In genomic region chr7:38383281-38383680, GRCh38 we compare ENCODE assay signal across 28 cellular contexts.
"Had no signal": no experiment of that assay in that cellular context is flagged by ENCODE, and none has a peak within 500 bp of the region (broad histone marks: within the 10 kb centered on the region; RNA-seq: fewer than 3 reads in every experiment).

No MANE protein-coding gene starts in this region.

- H3K9me3 Mint-ChIP-seq: activated T-cell treated with anti-CD3 and anti-CD28 coated beads, Interleukin-2, amount 50 U/mL, for 24 hours; natural killer cell treated with Interleukin-12 subunit alpha and Interleukin-12 subunit beta and Interleukin-15 and Interleukin-18, amount 100 ng/mL, for 72 hours; T-helper 1 cell treated with Interleukin-12 subunit alpha and Interleukin-12 subunit beta and Interleukin-4 antibody, amounts not matched to agents 30 μg/mL and 1 μg/mL, for 36 hours had no signal

- H3K27me3 ChIP-seq: breast epithelium, gastrocnemius medialis, left lung, right lobe of liver, testis had no signal

- H3K27ac Mint-ChIP-seq: activated CD4-positive, alpha-beta memory T cell treated with anti-CD3 and anti-CD28 coated beads for 36 hours; activated T-cell treated with anti-CD3 and anti-CD28 coated beads, Interleukin-2, amount 50 U/mL, for 24 hours; natural killer cell treated with Interleukin-12 subunit alpha and Interleukin-12 subunit beta and Interleukin-15 and Interleukin-18, amount 100 ng/mL, for 72 hours; T-helper 1 cell treated with Interleukin-12 subunit alpha and Interleukin-12 subunit beta and Interleukin-4 antibody, amounts not matched to agents 30 μg/mL and 1 μg/mL, for 36 hours had no signal

- H3K27ac ChIP-seq: breast epithelium, gastrocnemius medialis, left lung, right lobe of liver, skin epidermis, testis, WERI-Rb-1 had no signal

- H3K4me3 Mint-ChIP-seq: activated CD4-positive, alpha-beta memory T cell treated with anti-CD3 and anti-CD28 coated beads for 36 hours; activated T-cell treated with anti-CD3 and anti-CD28 coated beads, Interleukin-2, amount 50 U/mL, for 24 hours; natural killer cell treated with Interleukin-12 subunit alpha and Interleukin-12 subunit beta and Interleukin-15 and Interleukin-18, amount 100 ng/mL, for 72 hours; T-helper 1 cell treated with Interleukin-12 subunit alpha and Interleukin-12 subunit beta and Interleukin-4 antibody, amounts not matched to agents 30 μg/mL and 1 μg/mL, for 36 hours had no signal

- DNase-seq: activated CD4-positive, alpha-beta memory T cell treated with anti-CD3 and anti-CD28 coated beads for 36 hours; activated CD4-positive, alpha-beta T cell treated with anti-CD3 and anti-CD28 coated beads for 48 hours; activated CD8-positive, alpha-beta memory T cell treated with anti-CD3 and anti-CD28 coated beads, Interleukin-2, amount 50 U/mL, for 48 hours; activated gamma-delta T cell; activated naive CD4-positive, alpha-beta T cell treated with anti-CD3 and anti-CD28 coated beads, Interleukin-2, amount 50 U/mL, for 16 hours; activated T-cell treated with anti-CD3 and anti-CD28 coated beads, Interleukin-2, amount 50 U/mL, for 24 hours; amniotic stem cell; central memory CD4-positive, alpha-beta T cell; effector CD8-positive, alpha-beta T cell; erythroblast; gastrocnemius medialis; glutamatergic neuron; left lung; mesendoderm; right lobe of liver; stimulated activated CD4-positive, alpha-beta T cell treated with anti-CD3 and anti-CD28 coated beads, Interleukin-12 subunit alpha, Interleukin-12 subunit beta, amount 100 ng/mL, for 4 hours; stimulated activated CD4-positive, alpha-beta T cell treated with anti-CD3 and anti-CD28 coated beads, Interleukin-4, amount 100 ng/mL, for 1 hour; stimulated activated naive CD8-positive, alpha-beta T cell treated with anti-CD3 and anti-CD28 coated beads, Interleukin-15, Interleukin-2, amounts not matched to agents 100 U/mL and 50 U/mL, for 24 hours; T-helper 9 cell; WERI-Rb-1 had no signal

- H3K4me1 ChIP-seq: breast epithelium, gastrocnemius medialis, left lung, right lobe of liver had no signal

- H3K9me3 ChIP-seq: breast epithelium, left lung, right lobe of liver, testis had no signal

- H3K4me3 ChIP-seq: breast epithelium, gastrocnemius medialis, left lung, lung, right lobe of liver, skin epidermis, testis had no signal

- FAIRE-seq: TTC549 had no signal

- H3K36me3 ChIP-seq: breast epithelium, gastrocnemius medialis, left lung, right lobe of liver, WERI-Rb-1 had no signal

- H3K27me3 Mint-ChIP-seq: activated CD4-positive, alpha-beta memory T cell treated with anti-CD3 and anti-CD28 coated beads for 36 hours; activated T-cell treated with anti-CD3 and anti-CD28 coated beads, Interleukin-2, amount 50 U/mL, for 24 hours; natural killer cell treated with Interleukin-12 subunit alpha and Interleukin-12 subunit beta and Interleukin-15 and Interleukin-18, amount 100 ng/mL, for 72 hours had no signal

- ATAC-seq: activated CD4-positive, CD25-positive, alpha-beta regulatory T cell treated with anti-CD3 and anti-CD28 coated beads, Interleukin-2, amount 50 U/mL, for 24 hours; gastrocnemius medialis; left lung; natural killer cell treated with Interleukin-12 subunit alpha and Interleukin-12 subunit beta and Interleukin-15 and Interleukin-18, amount 100 ng/mL, for 72 hours; right lobe of liver; stimulated activated naive CD8-positive, alpha-beta T cell treated with anti-CD3 and anti-CD28 coated beads, Interleukin-15, Interleukin-2, amounts not matched to agents 100 U/mL and 50 U/mL, for 24 hours had no signal
